ENCODE assay signal across 8 cellular contexts in genomic region chrX:140057001-140057411, GRCh38.
DNase-seq lines count a peak whose midpoint lies in the region; ATAC-seq and TF ChIP-seq lines count a peak whose summit lies in the region.

No MANE protein-coding gene starts in this region.

- peaks cover 0 to 4% of the 10 kb centered on the region in 2 donors for H3K4me1 Mint-ChIP-seq in natural killer cell treated with Interleukin-12 subunit alpha and Interleukin-12 subunit beta and Interleukin-15 and Interleukin-18, amount 100 ng/mL, for 72 hours (ENCODE audit: low read depth in 2 of 2)

- H3K36me3 Mint-ChIP-seq in natural killer cell treated with Interleukin-12 subunit alpha and Interleukin-12 subunit beta and Interleukin-15 and Interleukin-18, amount 100 ng/mL, for 72 hours = no peaks in the 10 kb centered on the region

- no peaks in the 10 kb centered on the region for H3K9me3 Mint-ChIP-seq in natural killer cell treated with Interleukin-12 subunit alpha and Interleukin-12 subunit beta and Interleukin-15 and Interleukin-18, amount 100 ng/mL, for 72 hours

- peak; percentile 93 for ATAC-seq in GM19328 (IDR thresholded peaks at IDR 0.05; ENCODE audit: unreplicated experiment)
- peak; percentile 98 for ATAC-seq in HG03442 (IDR thresholded peaks at IDR 0.05; ENCODE audit: unreplicated experiment)
- ATAC-seq in natural killer cell treated with Interleukin-12 subunit alpha and Interleukin-12 subunit beta and Interleukin-15 and Interleukin-18, amount 100 ng/mL, for 72 hours = peak in 1 of 2 donors; percentile 76

- H3K4me3 Mint-ChIP-seq in natural killer cell treated with Interleukin-12 subunit alpha and Interleukin-12 subunit beta and Interleukin-15 and Interleukin-18, amount 100 ng/mL, for 72 hours = no peak overlapping the region

- H3K27ac Mint-ChIP-seq in natural killer cell treated with Interleukin-12 subunit alpha and Interleukin-12 subunit beta and Interleukin-15 and Interleukin-18, amount 100 ng/mL, for 72 hours = no peak overlapping the region

- TF ChIP-seq POLR2A in erythroblast (IDR thresholded peaks at IDR 0.05; ENCODE audit: low read length) = no peak

- DNase-seq in COLO668 (lab: John Stamatoyannopoulos, UW; ENCODE audit: unreplicated experiment) = peak; percentile 59
- DNase-seq in NCI-H774 (lab: John Stamatoyannopoulos, UW) = peak; percentile 52
- peak; percentile 24 for DNase-seq in activated CD8-positive, alpha-beta memory T cell treated with anti-CD3 and anti-CD28 coated beads, Interleukin-2, amount 50 U/mL, for 24 hours (ENCODE audit: extremely low read depth)
- peak; percentile 52 to 70 for DNase-seq in erythroblast (lab: John Stamatoyannopoulos, UW)
- DNase-seq in natural killer cell treated with Interleukin-12 subunit alpha and Interleukin-12 subunit beta and Interleukin-15 and Interleukin-18, amount 100 ng/mL, for 72 hours (ENCODE audit: low spot score) = peak; percentile 63
- peak in 5 of 6 experiments; percentile 0 to 48 (median 9) for DNase-seq in stimulated activated naive CD4-positive, alpha-beta T cell (lab: John Stamatoyannopoulos, UW)

- peaks cover 0 to 11% of the 10 kb centered on the region in 2 donors for H3K27me3 Mint-ChIP-seq in natural killer cell treated with Interleukin-12 subunit alpha and Interleukin-12 subunit beta and Interleukin-15 and Interleukin-18, amount 100 ng/mL, for 72 hours

Comparison
In these comparisons a context has a peak if more than half of its experiments do, and no peak if none do; other contexts are left out.
1. DNase-seq: peak in every context shown above with its lines; median percentile 63 in natural killer cell treated with Interleukin-12 subunit alpha and Interleukin-12 subunit beta and Interleukin-15 and Interleukin-18, amount 100 ng/mL, for 72 hours; 61 in erythroblast; 59 in COLO668; 52 in NCI-H774; 24 in activated CD8-positive, alpha-beta memory T cell treated with anti-CD3 and anti-CD28 coated beads, Interleukin-2, amount 50 U/mL, for 24 hours; 9 in stimulated activated naive CD4-positive, alpha-beta T cell.